ENCODE assay signal across 24 cellular contexts in the genomic region with DNA sequence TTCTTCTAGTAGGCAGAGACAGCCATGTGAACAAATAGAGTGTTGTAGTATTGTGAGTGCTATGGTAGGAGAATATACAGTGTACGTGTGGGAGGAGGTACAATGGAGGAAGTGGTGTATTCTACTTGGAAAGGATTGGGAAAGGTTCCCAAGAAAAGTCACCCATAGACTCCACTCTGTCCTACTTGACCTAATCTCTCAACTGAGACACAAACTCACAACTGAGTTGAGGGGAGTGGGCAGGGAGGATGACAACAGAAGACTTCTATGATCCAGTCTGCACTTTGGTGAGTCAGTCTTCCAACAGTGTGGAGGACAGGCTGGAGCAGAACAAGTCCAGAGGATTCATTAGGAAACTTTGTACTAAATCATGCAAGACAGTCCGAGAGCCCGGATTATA. TPM values are rescaled to one million over a fixed set of nuclear protein-coding genes. Genes with fewer than 3 reads are reported as not detected.
DNase-seq lines count a peak whose midpoint lies in the region; ATAC-seq, FAIRE-seq and TF ChIP-seq lines count a peak whose summit lies in the region.
"Had no signal": no experiment of that assay in that cellular context is flagged by ENCODE, and none has a peak within 500 bp of the region (broad histone marks: within the 10 kb centered on the region; RNA-seq: fewer than 3 reads in every experiment).

No MANE protein-coding gene starts in this region.

- H3K27ac Mint-ChIP-seq in Caco-2 (ENCODE audit: unreplicated experiment) (no peak overlapping the region), H9 (no peak overlapping the region)
- H3K27ac Mint-ChIP-seq: CD14-positive monocyte; CD4-positive, alpha-beta memory T cell had no signal

- no peak overlapping the region for H3K9ac ChIP-seq in K562 (ENCODE audit: insufficient read depth in 1 of 2, low read depth in 2 of 2, low read length in 2 of 2)
- no peak overlapping the region for H3K9ac ChIP-seq in H9 (ENCODE audit: extremely low read depth, insufficient read length, low read length)
- H3K9ac ChIP-seq: BLaER1 treated with 17β-estradiol and CSF1 and Interleukin-3, amounts not matched to agents 10 nM and 100 nM; GM23248 had no signal

- no peak for TF ChIP-seq RAD21 in K562 (CRISPR knock-in tag; conservative IDR thresholded peaks at IDR 0.05 in 1 of 2, IDR thresholded peaks at IDR 0.05 in 1 of 2)

- no peak for ATAC-seq in K562
- peak; percentile 66 for ATAC-seq in left lung
- peak; percentile 93 for ATAC-seq in upper lobe of right lung
- ATAC-seq: GM12878, HCT116 had no signal

- H2BK120ac ChIP-seq in H9 (ENCODE audit: low read depth, low read length, poor library complexity, severe bottlenecking) = no peak overlapping the region

- H3K27me3 Mint-ChIP-seq in Caco-2 (ENCODE audit: insufficient read depth, unreplicated experiment) (peaks cover 12% of the 10 kb centered on the region), H9 (ENCODE audit: low read depth) (no peaks in the 10 kb centered on the region)

- no peaks in the 10 kb centered on the region for H3K23me2 ChIP-seq in H9 (ENCODE audit: insufficient read length, low read depth, low read length, poor library complexity, severe bottlenecking)

- TF ChIP-seq EP300 in K562 (IDR thresholded peaks at IDR 0.05; ENCODE audit: low read length) = no peak

- CTCF ChIA-PET in K562 (lab: Yijun Ruan, JAX; ENCODE audit: low intra/inter-chr PET ratio) (no interaction called here), Caco-2 (lab: Charles Lee) (no interaction called here)

- no peaks in the 10 kb centered on the region for H3K4me1 Mint-ChIP-seq in Caco-2 (ENCODE audit: low read depth, unreplicated experiment)
- H3K4me1 Mint-ChIP-seq in H9 = peaks cover 0 to 4% of the 10 kb centered on the region in 2 experiments; a peak in 2 of 4 replicates
- H3K4me1 Mint-ChIP-seq: CD14-positive monocyte; CD4-positive, alpha-beta memory T cell had no signal

- H3K18ac ChIP-seq in H9 (ENCODE audit: insufficient read length, low read depth, low read length) = no peak overlapping the region

- DNase-seq in CD1c-positive myeloid dendritic cell (ENCODE audit: extremely low spot score) = peak; percentile 79
- peak in 1 of 4 experiments; percentile 51 for DNase-seq in K562 (ENCODE audit: extremely low read depth in 1 of 4, low spot score in 3 of 4)
- no peak for DNase-seq in left lung
- DNase-seq in upper lobe of right lung = no peak
- no peak for DNase-seq in Caco-2
- DNase-seq in brain microvascular endothelial cell = no peak
- DNase-seq in H9 = no peak
- DNase-seq: 8988T; ACHN; AML-193; BE2C; CD4-positive, alpha-beta memory T cell; COR-L47; DMS153; EL; GDM1; GM23248; H7 had no signal

- H2AFZ ChIP-seq in K562 (ENCODE audit: low read depth, low read length) (peak overlapping the region; percentile 76), H9 (ENCODE audit: low read length) (no peak overlapping the region)
- H2AFZ ChIP-seq: GM23248 had no signal

- H3K9me3 Mint-ChIP-seq in Caco-2 (ENCODE audit: unreplicated experiment) (no peaks in the 10 kb centered on the region), H9 (no peaks in the 10 kb centered on the region)
- H3K9me3 Mint-ChIP-seq: CD4-positive, alpha-beta memory T cell had no signal

- no peak overlapping the region for H3K56ac ChIP-seq in H9 (ENCODE audit: insufficient read length, low read depth, low read length)

- BruUV-seq in K562 (replicated peaks; lab: Mats Ljungman, UMichigan) (no TSS peak), Caco-2 (replicated peaks; lab: Mats Ljungman, UMichigan) (no TSS peak)

- no peak for TF ChIP-seq POLR2A in K562 (conservative IDR thresholded peaks at IDR 0.05)

- H3K4me3 Mint-ChIP-seq in Caco-2 (ENCODE audit: unreplicated experiment) (no peak overlapping the region), H9 (no peak overlapping the region)
- H3K4me3 Mint-ChIP-seq: CD14-positive monocyte; CD4-positive, alpha-beta memory T cell had no signal

- H3K79me1 ChIP-seq in H9 (ENCODE audit: insufficient read depth, low read depth, low read length, poor library complexity, severe bottlenecking) = no peaks in the 10 kb centered on the region

- no peak overlapping the region for H2BK20ac ChIP-seq in H9 (ENCODE audit: low read depth, low read length, poor library complexity, severe bottlenecking)

- 52% methylated on average over 3 of the region's 3 CpGs for WGBS in K562 (ENCODE audit: insufficient coverage, low coverage, missing lambda C conversion rate)
- WGBS in H9 (ENCODE audit: extremely low coverage, insufficient read length, low lambda C conversion rate) = no CpG with 5 or more reads among the region's 3 CpGs

- H3K9me1 ChIP-seq in K562 (ENCODE audit: control insufficient read depth, insufficient read depth, low read length) = no peaks in the 10 kb centered on the region

- H3K27me3 ChIP-seq in K562 (ENCODE audit: control insufficient read depth in 2 of 2, insufficient read depth in 2 of 2, low read length in 2 of 2) (no peaks in the 10 kb centered on the region), left lung (peaks cover 0 to 34% of the 10 kb centered on the region in 2 donors), upper lobe of right lung (no peaks in the 10 kb centered on the region), Caco-2 (replicated peaks; ENCODE audit: control insufficient read depth, insufficient read depth, low read length) (no peaks in the 10 kb centered on the region), brain microvascular endothelial cell (replicated peaks) (peaks cover 13% of the 10 kb centered on the region), H9 (ENCODE audit: insufficient read depth, low read length) (no peaks in the 10 kb centered on the region)
- H3K27me3 ChIP-seq: BE2C; BLaER1 treated with 17β-estradiol and CSF1 and Interleukin-3, amounts not matched to agents 10 nM and 100 nM had no signal

- POLR2A ChIA-PET in K562 (lab: Yijun Ruan, JAX) = interaction anchor here (0.6 to 1.1 kb wide), 2 partner anchors 21 to 317 kb away, joined by 3 read pairs; no protein-coding TSS in a partner anchor
- POLR2A ChIA-PET in Caco-2 (lab: Charles Lee) = no interaction called here

- intact Hi-C loops in K562 (cut with micrococcal nuclease) (no loop called here), left lung (cut with DNase I) (no loop called here), upper lobe of right lung (cut with DNase I) (no loop called here), Caco-2 (cut with micrococcal nuclease; ENCODE audit: unreplicated experiment) (no loop called here)

- H3K9me3 ChIP-seq in K562 (replicated peaks; ENCODE audit: control insufficient read depth, insufficient read depth, low read depth, low read length) = 0 out of 2 replicates have a peak, but pooled peaks cover 6% of the 10 kb centered on the region
- no peaks in the 10 kb centered on the region for H3K9me3 ChIP-seq in left lung
- H3K9me3 ChIP-seq in upper lobe of right lung = no peaks in the 10 kb centered on the region
- no peaks in the 10 kb centered on the region for H3K9me3 ChIP-seq in Caco-2
- no peaks in the 10 kb centered on the region for H3K9me3 ChIP-seq in H9 (ENCODE audit: control insufficient read depth, low read depth, low read length)
- H3K9me3 ChIP-seq: A549; BE2C; BLaER1 treated with 17β-estradiol and CSF1 and Interleukin-3, amounts not matched to agents 10 nM and 100 nM had no signal

- no peak overlapping the region for H3K23ac ChIP-seq in H9 (ENCODE audit: insufficient read length, low read depth, low read length)

- H3K36me3 Mint-ChIP-seq in Caco-2 (ENCODE audit: insufficient read depth, unreplicated experiment) = no peaks in the 10 kb centered on the region
- no peaks in the 10 kb centered on the region for H3K36me3 Mint-ChIP-seq in H9 (ENCODE audit: insufficient read depth in 1 of 3, low read depth in 3 of 3)
- H3K36me3 Mint-ChIP-seq: CD14-positive monocyte; CD4-positive, alpha-beta memory T cell had no signal

- no peak overlapping the region for H2BK5ac ChIP-seq in H9 (ENCODE audit: insufficient read length, low read length)

- no peak overlapping the region for H2AK5ac ChIP-seq in H9 (ENCODE audit: insufficient read length, low read length)

- FAIRE-seq in K562 (lab: Jason Lieb, UNC) = no peak
- FAIRE-seq: A549, GM12878, H1 had no signal

- H4K20me1 ChIP-seq in K562 (replicated peaks; ENCODE audit: control insufficient read depth, insufficient read depth, low read length) (no peaks in the 10 kb centered on the region), H9 (ENCODE audit: control insufficient read depth, insufficient read depth, insufficient read length) (no peaks in the 10 kb centered on the region)
- H4K20me1 ChIP-seq: BLaER1 treated with 17β-estradiol and CSF1 and Interleukin-3, amounts not matched to agents 10 nM and 100 nM had no signal

- H3K79me2 ChIP-seq in K562 (ENCODE audit: control insufficient read depth, insufficient read depth, low read length) (no peaks in the 10 kb centered on the region), H9 (ENCODE audit: insufficient read depth, low read length) (no peaks in the 10 kb centered on the region)

- in situ Hi-C loops in K562 (cut with MboI) = no loop called here
- in situ Hi-C loops in brain microvascular endothelial cell (cut with HindIII; ENCODE audit: low pct_ligation_motif_present, low sequenced_read_pairs) = no loop called here

- H3K36me3 ChIP-seq in K562 (ENCODE audit: control insufficient read depth, insufficient read depth, low read length) (no peaks in the 10 kb centered on the region), left lung (no peaks in the 10 kb centered on the region), upper lobe of right lung (no peaks in the 10 kb centered on the region), Caco-2 (ENCODE audit: control insufficient read depth, insufficient read depth, low read length) (no peaks in the 10 kb centered on the region), brain microvascular endothelial cell (replicated peaks) (no peaks in the 10 kb centered on the region)
- H3K36me3 ChIP-seq: BE2C; BLaER1 treated with 17β-estradiol and CSF1 and Interleukin-3, amounts not matched to agents 10 nM and 100 nM had no signal

- no peak overlapping the region for H3K4ac ChIP-seq in H9 (ENCODE audit: low read depth, low read length)

- H4K91ac ChIP-seq in H9 (ENCODE audit: insufficient read length, low read depth, low read length) = no peak overlapping the region

- H3K14ac ChIP-seq in H9 (ENCODE audit: insufficient read depth, low read length) = no peak overlapping the region

- no peak for TF ChIP-seq CTCF in K562 (IDR thresholded peaks at IDR 0.05 in 2 of 3, conservative IDR thresholded peaks at IDR 0.05 in 1 of 3; ENCODE audit: insufficient read depth in 2 of 3, low read depth in 1 of 3, low read length in 3 of 3)
- no peak for TF ChIP-seq CTCF in left lung (IDR thresholded peaks at IDR 0.05)
- no peak for TF ChIP-seq CTCF in upper lobe of right lung (IDR thresholded peaks at IDR 0.05)
- no peak for TF ChIP-seq CTCF in Caco-2 (IDR thresholded peaks at IDR 0.05; ENCODE audit: insufficient read depth in 1 of 2, low read depth in 1 of 2, low read length in 1 of 2, severe bottlenecking in 1 of 2, unreplicated experiment in 1 of 2)
- no peak for TF ChIP-seq CTCF in brain microvascular endothelial cell (IDR thresholded peaks at IDR 0.05; ENCODE audit: low read depth, low read length, missing control alignments)
- TF ChIP-seq CTCF in H9 (conservative IDR thresholded peaks at IDR 0.05) = no peak

- H3K27ac ChIP-seq in K562 (ENCODE audit: extremely low read depth, low read depth, low read length) = peak overlapping the region; percentile 50
- H3K27ac ChIP-seq in left lung = no peak overlapping the region
- H3K27ac ChIP-seq in upper lobe of right lung = no peak overlapping the region
- no peak overlapping the region for H3K27ac ChIP-seq in brain microvascular endothelial cell
- no peak overlapping the region for H3K27ac ChIP-seq in H9 (ENCODE audit: insufficient read length, low read depth, low read length)
- H3K27ac ChIP-seq: A549; BLaER1 treated with 17β-estradiol and CSF1 and Interleukin-3, amounts not matched to agents 10 nM and 100 nM; GM23248 had no signal

- H2BK15ac ChIP-seq in H9 (ENCODE audit: low read depth, low read length) = no peak overlapping the region

- no peak overlapping the region for H4K5ac ChIP-seq in H9 (ENCODE audit: insufficient read length, low read depth, low read length)

- no peak overlapping the region for H4K8ac ChIP-seq in H9 (replicated peaks; ENCODE audit: insufficient read length, low read depth, low read length)

- H3K4me2 ChIP-seq in K562 (ENCODE audit: insufficient read depth, low read length) = peak overlapping the region; percentile 6; the same call in 1 of the 2 replicates
- no peak overlapping the region for H3K4me2 ChIP-seq in H9 (ENCODE audit: insufficient read depth, insufficient read length, low read length)
- H3K4me2 ChIP-seq: A549 had no signal

- peaks cover 38 to 88% of the 10 kb centered on the region in 2 experiments for H3K4me1 ChIP-seq in K562 (replicated peaks in 1 of 2; ENCODE audit: control insufficient read depth in 2 of 2, insufficient read depth in 2 of 2, low read length in 2 of 2)
- no peaks in the 10 kb centered on the region for H3K4me1 ChIP-seq in left lung
- H3K4me1 ChIP-seq in upper lobe of right lung = no peaks in the 10 kb centered on the region
- H3K4me1 ChIP-seq in Caco-2 = no peaks in the 10 kb centered on the region
- peaks cover 2% of the 10 kb centered on the region; the same call in 1 of the 2 replicates for H3K4me1 ChIP-seq in H9 (ENCODE audit: insufficient read depth, low read length)
- H3K4me1 ChIP-seq: A549, BE2C had no signal

- H3T11ph ChIP-seq in H9 (ENCODE audit: low read length) = no peak overlapping the region

- no peak overlapping the region for H3K4me3 ChIP-seq in K562
- no peak overlapping the region for H3K4me3 ChIP-seq in left lung
- H3K4me3 ChIP-seq in upper lobe of right lung = peak overlapping the region; percentile 21
- H3K4me3 ChIP-seq in Caco-2 (ENCODE audit: low read depth, low read length) = no peak overlapping the region
- H3K4me3 ChIP-seq in brain microvascular endothelial cell (ENCODE audit: low read depth, low read length) = no peak overlapping the region
- H3K4me3 ChIP-seq: A549; BLaER1 treated with 17β-estradiol and CSF1 and Interleukin-3, amounts not matched to agents 10 nM and 100 nM; GM12878; GM23248 had no signal

- no peak overlapping the region for H2BK12ac ChIP-seq in H9 (ENCODE audit: insufficient read length, low read depth, low read length)

RNA-seq across cellular contexts. Expression of gene AQP9, which starts 28.8 kb away (rescaled TPM):
- 0.32 and 0.81 TPM in 2 replicates for total RNA-seq in K562 (2011; cell fraction: chromatin; rRNA removed; ENCODE audit: low replicate concordance)
- total RNA-seq in K562 (2011; cell fraction: nucleolus; rRNA removed) = 0.17 and 0.39 TPM in 2 replicates
- total RNA-seq in K562 (2011; cell fraction: nucleoplasm; rRNA removed) = 0.29 TPM in 1 of 2 replicates, not detected in the other
- 0.05 TPM in 1 of 2 replicates, not detected in the other for total RNA-seq in K562 (2014; rRNA removed)
- 0.06 TPM in 1 of 2 replicates, not detected in the other for total RNA-seq in K562 (2014; rRNA removed; fragmentation: Illumina TruSeq; extraction: Trizol)
- 0.07 TPM in 1 of 2 replicates, not detected in the other for total RNA-seq in K562 (2015; rRNA removed; fragmentation: Illumina TruSeq; extraction: Trizol)
- 0.09 TPM in 1 of 2 replicates, not detected in the other for total RNA-seq in K562 (2021)
- polyA plus RNA-seq in K562 (2011; rRNA removed) = 0.04 and 0.07 TPM in 2 replicates
- 0.04 TPM in 1 of 2 replicates, not detected in the other for polyA plus RNA-seq in K562 (2011; cell fraction: cytosol; rRNA removed)
- polyA plus RNA-seq in K562 (2011; cell fraction: nucleus; rRNA removed) = 0.20 and 0.31 TPM in 2 replicates
- polyA plus RNA-seq in K562 (2012) = 0.08 and 0.53 TPM in 2 replicates
- not detected in 2 replicates for polyA plus RNA-seq in K562 (2014; fragmentation: Illumina TruSeq; extraction: Trizol)
- polyA plus RNA-seq in K562 (2014; fragmentation: Nextera tagmentation; extraction: Ambion mirVana) = under 1 TPM in 1 of 2 experiments, not detected in 1; 0.08 TPM
- polyA plus RNA-seq in K562 (2014; rRNA removed) = 0.33 TPM in 1 of 2 replicates, not detected in the other
- 0.12 TPM in 1 of 2 replicates, not detected in the other for polyA minus RNA-seq in K562 (2011; rRNA and poly(A)+ RNA removed)
- polyA minus RNA-seq in K562 (2011; cell fraction: cytosol; rRNA and poly(A)+ RNA removed) = not detected in 2 replicates
- polyA minus RNA-seq in K562 (2011; cell fraction: nucleus; rRNA and poly(A)+ RNA removed) = not detected in 2 replicates
- 100 to 1,000 TPM in 1 of 2 donors, 10 to 100 TPM in 1; 22.1 to 137 TPM for total RNA-seq in left lung
- 46.9 TPM for total RNA-seq in upper lobe of right lung
- not detected in 2 replicates for total RNA-seq in Caco-2 (2022)
- total RNA-seq in H9 (2021) = not detected in 2 replicates
- total RNA-seq: GM23248, H1, H7 had no signal
- polyA plus RNA-seq: A549; CD4-positive, alpha-beta memory T cell; GM23248; H1 had no signal

RNA-seq across cellular contexts. Expression of gene ALDH1A2, which starts 43.9 kb away (rescaled TPM):
- total RNA-seq in K562 (2011; cell fraction: chromatin; rRNA removed; ENCODE audit: low replicate concordance) = 198 and 216 TPM in 2 replicates
- 93.6 and 103 TPM in 2 replicates for total RNA-seq in K562 (2011; cell fraction: nucleolus; rRNA removed)
- total RNA-seq in K562 (2011; cell fraction: nucleoplasm; rRNA removed) = 137 and 198 TPM in 2 replicates
- 231 and 291 TPM in 2 replicates for total RNA-seq in K562 (2014; rRNA removed)
- 333 and 354 TPM in 2 replicates for total RNA-seq in K562 (2014; rRNA removed; fragmentation: Illumina TruSeq; extraction: Trizol)
- 328 and 338 TPM in 2 replicates for total RNA-seq in K562 (2015; rRNA removed; fragmentation: Illumina TruSeq; extraction: Trizol)
- total RNA-seq in K562 (2021) = 393 and 398 TPM in 2 replicates
- polyA plus RNA-seq in K562 (2011; rRNA removed) = 357 and 368 TPM in 2 replicates
- polyA plus RNA-seq in K562 (2011; cell fraction: cytosol; rRNA removed) = 230 and 238 TPM in 2 replicates
- polyA plus RNA-seq in K562 (2011; cell fraction: nucleus; rRNA removed) = 194 and 196 TPM in 2 replicates
- polyA plus RNA-seq in K562 (2012) = 303 and 340 TPM in 2 replicates
- polyA plus RNA-seq in K562 (2014; fragmentation: Illumina TruSeq; extraction: Trizol) = 310 and 328 TPM in 2 replicates
- 100 to 1,000 TPM; 115 to 185 TPM for polyA plus RNA-seq in K562 (2014; fragmentation: Nextera tagmentation; extraction: Ambion mirVana)
- 347 and 404 TPM in 2 replicates for polyA plus RNA-seq in K562 (2014; rRNA removed)
- polyA minus RNA-seq in K562 (2011; rRNA and poly(A)+ RNA removed) = 402 and 407 TPM in 2 replicates
- polyA minus RNA-seq in K562 (2011; cell fraction: cytosol; rRNA and poly(A)+ RNA removed) = 228 and 368 TPM in 2 replicates
- 133 and 189 TPM in 2 replicates for polyA minus RNA-seq in K562 (2011; cell fraction: nucleus; rRNA and poly(A)+ RNA removed)
- 10 to 100 TPM in 1 of 2 donors, 1 to 10 TPM in 1; 3.7 to 26.6 TPM for total RNA-seq in left lung
- total RNA-seq in upper lobe of right lung = 27.3 TPM
- total RNA-seq in Caco-2 (2022) = 0.61 and 0.65 TPM in 2 replicates
- 0.31 and 0.72 TPM in 2 replicates for total RNA-seq in H9 (2021)
- polyA plus RNA-seq: CD4-positive, alpha-beta memory T cell had no signal

Comparison
In these comparisons a context has a peak if more than half of its experiments do, and no peak if none do; other contexts are left out.
1. RNA of gene AQP9, which starts 28.8 kb away (total RNA-seq): 22.1 to 137 TPM in left lung and 46.9 TPM in upper lobe of right lung (single experiment); 0.05 to 0.81 TPM in K562, not detected in H9 and not detected in Caco-2; every median in the first group is over 10 times any median in the second.